ENCODE assay signal across 13 cellular contexts in the genomic region with DNA sequence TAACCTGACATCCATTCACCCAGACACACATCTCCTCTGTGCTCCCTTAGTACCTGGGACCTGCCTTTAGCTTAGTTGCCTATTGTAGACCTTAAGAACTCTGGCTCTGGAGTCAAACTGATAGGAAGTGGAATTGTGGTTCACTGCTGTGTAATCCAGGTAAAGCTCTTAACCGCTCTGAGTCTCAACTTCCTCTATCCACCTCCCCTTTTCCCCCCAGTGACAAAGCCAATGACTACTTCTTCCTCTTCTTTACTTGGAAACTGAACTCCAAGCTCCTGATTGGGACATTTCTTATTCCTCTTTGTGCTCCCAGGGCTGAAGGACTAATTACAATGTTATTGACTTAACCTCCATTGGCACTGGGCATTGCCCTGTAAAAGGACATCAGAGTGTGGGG.
"Had no signal": no experiment of that assay in that cellular context is flagged by ENCODE, and none has a peak within 500 bp of the region (broad histone marks: within the 10 kb centered on the region; RNA-seq: fewer than 3 reads in every experiment).

No MANE protein-coding gene starts in this region.

- DNase-seq: activated CD4-positive, alpha-beta T cell treated with anti-CD3 and anti-CD28 coated beads, Interleukin-2, amount 50 U/mL, for 1 hour; activated naive CD4-positive, alpha-beta T cell treated with anti-CD3 and anti-CD28 coated beads for 36 hours; erythroblast; left colon; mammary epithelial cell; naive B cell; stimulated activated CD4-positive, alpha-beta T cell treated with anti-CD3 and anti-CD28 coated beads, Interleukin-12 subunit alpha, Interleukin-12 subunit beta, amount 100 ng/mL, for 4 hours; T-helper 9 cell; thyroid gland had no signal

- H3K4me1 ChIP-seq: parathyroid adenoma, thyroid gland had no signal

- H3K9me3 ChIP-seq: thyroid gland had no signal

- ATAC-seq: activated CD4-positive, CD25-positive, alpha-beta regulatory T cell treated with anti-CD3 and anti-CD28 coated beads, Interleukin-2, amount 50 U/mL, for 24 hours; activated T-helper 17 cell treated with anti-CD3 and anti-CD28 coated beads, Interleukin-2, amount 50 U/mL, for 72 hours; left colon; stimulated activated memory B cell treated with anti-CD40 and anti-IgM and Interleukin-4, amounts not matched to agents 10 μg/mL and 1 μg/mL and 100 μg/mL, for 72 hours had no signal

- H3K27me3 ChIP-seq: thyroid gland had no signal

- H3K36me3 ChIP-seq: thyroid gland had no signal

- H3K27ac ChIP-seq: parathyroid adenoma, thyroid gland had no signal

- H3K4me3 ChIP-seq: thyroid gland had no signal
